Comparison of ENCODE assay signal across 8 cellular contexts in the genomic region with DNA sequence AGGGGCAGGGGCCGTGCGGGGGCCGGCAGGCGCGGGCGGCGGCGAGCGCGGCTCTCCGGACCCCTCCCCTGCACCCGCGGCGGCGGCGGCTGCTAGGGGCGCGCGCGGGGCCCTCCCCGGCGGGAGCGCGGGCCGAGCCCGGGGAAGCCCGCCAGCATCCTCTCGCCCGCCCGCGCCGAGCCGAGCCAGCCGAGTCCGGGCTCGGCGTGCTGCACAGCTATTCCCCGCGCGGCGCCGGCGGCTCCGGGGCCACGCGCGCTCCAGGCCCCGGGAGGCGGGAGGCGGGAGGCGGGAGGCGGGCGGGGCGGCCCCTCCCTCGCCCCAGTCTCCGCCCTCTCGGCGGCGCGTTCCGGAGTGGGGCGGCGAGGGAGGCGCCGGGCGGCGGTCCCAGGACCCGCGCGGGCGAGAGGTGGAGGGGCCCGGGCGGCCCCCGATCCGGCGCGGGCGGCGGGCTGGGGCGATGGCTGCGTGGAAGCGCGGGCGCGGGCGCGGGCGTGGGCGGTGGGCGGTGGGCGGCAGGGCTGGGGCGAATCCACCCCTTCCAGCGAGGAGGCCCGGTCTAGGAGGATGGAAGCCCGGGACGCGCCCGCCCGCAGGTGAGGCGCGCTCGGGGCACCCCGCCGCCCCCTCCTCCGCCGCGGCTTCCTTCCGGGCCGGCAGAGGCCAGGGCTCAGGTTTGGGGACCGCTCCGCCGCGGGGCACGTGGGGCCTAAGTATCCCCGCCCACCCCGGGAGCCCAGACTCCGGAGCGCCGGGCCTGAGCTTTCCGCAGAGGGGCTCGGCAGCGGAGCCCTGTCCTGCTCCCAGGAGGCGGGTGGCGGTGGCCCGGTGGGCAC. TPM values are rescaled to one million over a fixed set of nuclear protein-coding genes. Genes with fewer than 3 reads are reported as not detected.
DNase-seq lines count a peak whose midpoint lies in the region; ATAC-seq and TF ChIP-seq lines count a peak whose summit lies in the region.

A gene (minus strand): TSS at position 261 of the 836 bp plus-strand sequence. CDS start 1,250 bp downstream, outside the sequence.

- CTCF ChIA-PET in OCI-LY7 (lab: Charles Lee; ENCODE audit: unreplicated experiment) = no interaction called here

- H3K4me1 ChIP-seq in OCI-LY7 (ENCODE audit: insufficient read depth, low read length, poor library complexity, severe bottlenecking) = peaks cover 32% of the 10 kb centered on the region

- peak; percentile 44 for ATAC-seq in HG02973 (IDR thresholded peaks at IDR 0.05; ENCODE audit: unreplicated experiment)

- no peaks in the 10 kb centered on the region for H3K27me3 ChIP-seq in neural cell (ENCODE audit: insufficient read depth, low read depth, low read length)

- no peak for TF ChIP-seq EP300 in neural cell (conservative IDR thresholded peaks at IDR 0.05; ENCODE audit: poor library complexity, severe bottlenecking)

- H3K4me2 ChIP-seq in OCI-LY7 (ENCODE audit: low read length) (peak within 1 kb of the TSS; percentile 95), neural cell (ENCODE audit: low read length) (peak within 1 kb of the TSS; percentile 85)

- BruUV-seq in OCI-LY7 (replicated peaks; lab: Mats Ljungman, UMichigan) = no TSS peak

- DNase-seq in SKM-1 treated with dmso at 0.1 percent for 144 hours (lab: John Stamatoyannopoulos, UW; ENCODE audit: unreplicated experiment) (peak; percentile 15), SKM-1 (lab: John Stamatoyannopoulos, UW; ENCODE audit: unreplicated experiment) (no peak), OCI-LY7 (ENCODE audit: low spot score) (peak; percentile 75), fibroblast of pulmonary artery (ENCODE audit: low read depth) (peak; percentile 29)
- peak; percentile 55 for DNase-seq in activated effector memory CD4-positive, alpha-beta T cell treated with Interleukin-2 at 50 U/mL for 16 hours

- H3K9me2 ChIP-seq in OCI-LY7 (ENCODE audit: insufficient read depth, low read length) = no peaks in the 10 kb centered on the region
- no peaks in the 10 kb centered on the region for H3K9me2 ChIP-seq in neural cell (ENCODE audit: insufficient read depth, low read length)

- no peaks in the 10 kb centered on the region for H3F3A ChIP-seq in neural cell (ENCODE audit: insufficient read depth, low read length, poor library complexity, severe bottlenecking)

- H3K36me3 ChIP-seq in OCI-LY7 (ENCODE audit: insufficient read depth, low read length) (peaks cover 24% of the 10 kb centered on the region), neural cell (ENCODE audit: insufficient read depth, low read length) (no peaks in the 10 kb centered on the region)

- no peak for TF ChIP-seq RAD21 in neural cell (conservative IDR thresholded peaks at IDR 0.05)

- H2AFZ ChIP-seq in OCI-LY7 (ENCODE audit: low read length) (peak within 1 kb of the TSS; percentile 88), neural cell (ENCODE audit: low read depth, low read length) (peak within 1 kb of the TSS; percentile 49)

- H3K9ac ChIP-seq in neural cell (ENCODE audit: low read length) = peak within 1 kb of the TSS; percentile 69

- H4K20me1 ChIP-seq in OCI-LY7 (ENCODE audit: insufficient read depth, low read length) (no peaks in the 10 kb centered on the region), neural cell (ENCODE audit: insufficient read depth) (no peaks in the 10 kb centered on the region)

- intact Hi-C loops in OCI-LY7 (cut with micrococcal nuclease; ENCODE audit: unreplicated experiment) = loop anchor here (5.0 kb wide), 1 partner anchor 52 kb away; a partner anchor contains a TSS

- TF ChIP-seq CTCF in OCI-LY7 (conservative IDR thresholded peaks at IDR 0.05; ENCODE audit: low read length) (no peak), fibroblast of pulmonary artery (IDR thresholded peaks at IDR 0.05; ENCODE audit: low read length, missing control alignments) (no peak), neural cell (IDR thresholded peaks at IDR 0.05; ENCODE audit: poor library complexity, severe bottlenecking) (no peak)

- peak within 1 kb of the TSS; percentile 78 for H3K4me3 ChIP-seq in OCI-LY7 (ENCODE audit: low read depth, low read length, poor library complexity, severe bottlenecking)
- H3K4me3 ChIP-seq in fibroblast of pulmonary artery (replicated peaks; ENCODE audit: low read depth, low read length) = peak within 1 kb of the TSS; percentile 60
- peak within 1 kb of the TSS; percentile 78 for H3K4me3 ChIP-seq in neural cell (ENCODE audit: low read length)

- no peaks in the 10 kb centered on the region for H3K9me3 ChIP-seq in OCI-LY7 (ENCODE audit: low read length)
- H3K9me3 ChIP-seq in neural cell (ENCODE audit: low read length) = no peaks in the 10 kb centered on the region

- peak within 1 kb of the TSS; percentile 34 for H3K27ac ChIP-seq in OCI-LY7 (ENCODE audit: low read depth, low read length, poor library complexity, severe bottlenecking)
- H3K27ac ChIP-seq in neural cell (ENCODE audit: low read length) = peak within 1 kb of the TSS; percentile 37
- peak within 1 kb of the TSS; percentile 65 for H3K27ac ChIP-seq in temporal lobe (ENCODE audit: low read depth, low read length)

- H3K79me2 ChIP-seq in OCI-LY7 (ENCODE audit: insufficient read depth, low read depth, low read length) (peaks cover 27% of the 10 kb centered on the region), neural cell (replicated peaks; ENCODE audit: insufficient read depth, low read length) (peaks cover 2% of the 10 kb centered on the region)

- POLR2A ChIA-PET in OCI-LY7 (lab: Charles Lee) = no interaction called here

TF ChIP-seq in neural cell, 6 proteins besides CTCF, POLR2A, EP300 and RAD21:
- no peak for TF ChIP-seq EZH2 (IDR thresholded peaks at IDR 0.05; ENCODE audit: borderline replicate concordance, insufficient read depth, low read length, poor library complexity, severe bottlenecking)
- TF ChIP-seq POLR2AphosphoS5 (IDR thresholded peaks at IDR 0.05) = peak; percentile 53
- no peak for TF ChIP-seq TAF1 (IDR thresholded peaks at IDR 0.05; ENCODE audit: low read depth)
- TF ChIP-seq, protein P1, sequence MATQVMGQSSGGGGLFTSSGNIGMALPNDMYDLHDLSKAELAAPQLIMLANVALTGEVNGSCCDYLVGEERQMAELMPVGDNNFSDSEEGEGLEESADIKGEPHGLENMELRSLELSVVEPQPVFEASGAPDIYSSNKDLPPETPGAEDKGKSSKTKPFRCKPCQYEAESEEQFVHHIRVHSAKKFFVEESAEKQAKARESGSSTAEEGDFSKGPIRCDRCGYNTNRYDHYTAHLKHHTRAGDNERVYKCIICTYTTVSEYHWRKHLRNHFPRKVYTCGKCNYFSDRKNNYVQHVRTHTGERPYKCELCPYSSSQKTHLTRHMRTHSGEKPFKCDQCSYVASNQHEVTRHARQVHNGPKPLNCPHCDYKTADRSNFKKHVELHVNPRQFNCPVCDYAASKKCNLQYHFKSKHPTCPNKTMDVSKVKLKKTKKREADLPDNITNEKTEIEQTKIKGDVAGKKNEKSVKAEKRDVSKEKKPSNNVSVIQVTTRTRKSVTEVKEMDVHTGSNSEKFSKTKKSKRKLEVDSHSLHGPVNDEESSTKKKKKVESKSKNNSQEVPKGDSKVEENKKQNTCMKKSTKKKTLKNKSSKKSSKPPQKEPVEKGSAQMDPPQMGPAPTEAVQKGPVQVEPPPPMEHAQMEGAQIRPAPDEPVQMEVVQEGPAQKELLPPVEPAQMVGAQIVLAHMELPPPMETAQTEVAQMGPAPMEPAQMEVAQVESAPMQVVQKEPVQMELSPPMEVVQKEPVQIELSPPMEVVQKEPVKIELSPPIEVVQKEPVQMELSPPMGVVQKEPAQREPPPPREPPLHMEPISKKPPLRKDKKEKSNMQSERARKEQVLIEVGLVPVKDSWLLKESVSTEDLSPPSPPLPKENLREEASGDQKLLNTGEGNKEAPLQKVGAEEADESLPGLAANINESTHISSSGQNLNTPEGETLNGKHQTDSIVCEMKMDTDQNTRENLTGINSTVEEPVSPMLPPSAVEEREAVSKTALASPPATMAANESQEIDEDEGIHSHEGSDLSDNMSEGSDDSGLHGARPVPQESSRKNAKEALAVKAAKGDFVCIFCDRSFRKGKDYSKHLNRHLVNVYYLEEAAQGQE (IDR thresholded peaks at IDR 0.05; ENCODE audit: borderline replicate concordance) = no peak
- TF ChIP-seq SMC3 (conservative IDR thresholded peaks at IDR 0.05; ENCODE audit: poor library complexity) = no peak
- TF ChIP-seq MXI1 (conservative IDR thresholded peaks at IDR 0.05; ENCODE audit: poor library complexity, severe bottlenecking) = peak; percentile 62

RNA-seq across cellular contexts. Expression of the gene that starts here (rescaled TPM):
- total RNA-seq in OCI-LY7 (2014; rRNA removed; shearing (Covaris generic)) = 34.1 and 45.8 TPM in 2 replicates
- total RNA-seq in OCI-LY7 (2022) (55.0 and 73.4 TPM in 2 replicates), temporal lobe (25.8 TPM)
- polyA plus RNA-seq in neural cell = 28.8 and 33.2 TPM in 2 replicates
- 23.8 and 25.3 TPM in 2 replicates for polyA minus RNA-seq in neural cell
